In genomic region chr4:87042221-87042620, GRCh38 we compare ENCODE assay signal across 23 cellular contexts.
DNase-seq lines count a peak whose midpoint lies in the region; ATAC-seq and TF ChIP-seq lines count a peak whose summit lies in the region.
"Had no signal": no experiment of that assay in that cellular context is flagged by ENCODE, and none has a peak within 500 bp of the region (broad histone marks: within the 10 kb centered on the region; RNA-seq: fewer than 3 reads in every experiment).

No MANE protein-coding gene starts in this region.

- no peak overlapping the region for H2BK120ac ChIP-seq in mesenchymal stem cell (ENCODE audit: low read depth, low read length)

- peaks cover 19% of the 10 kb centered on the region for H3K79me1 ChIP-seq in mesenchymal stem cell (replicated peaks; ENCODE audit: low read length, poor library complexity, severe bottlenecking)

- peaks cover 0 to 7% of the 10 kb centered on the region in 2 donors for H3K36me3 Mint-ChIP-seq in stimulated activated naive B cell treated with anti-CD40 and anti-IgM and Interleukin-4, amounts not matched to agents 10 μg/mL and 1 μg/mL and 100 μg/mL, for 72 hours
- H3K36me3 Mint-ChIP-seq: CD4-positive, CD25-positive, alpha-beta regulatory T cell had no signal

- DNase-seq in heart left ventricle (no peak), Right ventricle myocardium inferior (ENCODE audit: missing footprints) (no peak), mesenchymal stem cell (no peak), thoracic aorta (ENCODE audit: low spot score) (no peak)
- no peak for DNase-seq in stimulated activated naive B cell treated with anti-CD40 and anti-IgM and Interleukin-4, amounts not matched to agents 10 μg/mL and 1 μg/mL and 100 μg/mL, for 72 hours
- DNase-seq: ACHN; activated CD4-positive, alpha-beta T cell treated with anti-CD3 and anti-CD28 coated beads for 48 hours; activated T-cell treated with anti-CD3 and anti-CD28 coated beads for 4 hours; CD4-positive, CD25-positive, alpha-beta regulatory T cell; glutamatergic neuron; MM.1S; NCI-H146; NCI-H748 treated with DMSO at 0.1 percent for 48 hours; stimulated activated CD4-positive, alpha-beta T cell treated with anti-CD3 and anti-CD28 coated beads, Interleukin-15, amount 100 ng/mL, for 24 hours; upper lobe of left lung had no signal

- H3K18ac ChIP-seq in mesenchymal stem cell (ENCODE audit: low read depth in 1 of 2, low read length in 2 of 2) = no peak overlapping the region

- H3K4me1 ChIP-seq in heart left ventricle (peaks cover 42 to 98% (median 82%) of the 10 kb centered on the region in 12 donors), mesenchymal stem cell (ENCODE audit: control insufficient read depth, insufficient read depth, low read depth, low read length) (peaks cover 26% of the 10 kb centered on the region), thoracic aorta (ENCODE audit: control insufficient read depth in 1 of 2, low read depth in 2 of 2) (peaks cover 47 to 83% of the 10 kb centered on the region in 2 donors)

- H3K4ac ChIP-seq in mesenchymal stem cell (ENCODE audit: low read depth in 1 of 2, low read length in 2 of 2) = no peak overlapping the region

- no peak overlapping the region for H2BK5ac ChIP-seq in mesenchymal stem cell (ENCODE audit: low read depth, low read length, poor library complexity, severe bottlenecking)

- H3K4me1 Mint-ChIP-seq in stimulated activated naive B cell treated with anti-CD40 and anti-IgM and Interleukin-4, amounts not matched to agents 10 μg/mL and 1 μg/mL and 100 μg/mL, for 72 hours = peaks cover 22 to 29% of the 10 kb centered on the region in 2 donors

- ATAC-seq in heart left ventricle (no peak), Right ventricle myocardium inferior (no peak), thoracic aorta (ENCODE audit: insufficient number of reproducible peaks, low FRiP score, low read depth) (no peak), HG03175 (IDR thresholded peaks at IDR 0.05; ENCODE audit: unreplicated experiment) (no peak), GM18498 (IDR thresholded peaks at IDR 0.05; ENCODE audit: unreplicated experiment) (no peak)
- ATAC-seq in stimulated activated naive B cell treated with anti-CD40 and anti-IgM and Interleukin-4, amounts not matched to agents 10 μg/mL and 1 μg/mL and 100 μg/mL, for 72 hours (replicated peaks) = no peak
- ATAC-seq: activated naive CD4-positive, alpha-beta T cell treated with anti-CD3 and anti-CD28 coated beads, Interleukin-2, amount 50 U/mL, for 72 hours; esophagus mucosa; Panc1; SK-N-SH treated with all-trans-retinoic acid at 6 μM for 48 hours; stimulated activated effector memory CD8-positive, alpha-beta T cell treated with anti-CD3 and anti-CD28 coated beads, Interleukin-12 subunit alpha, Interleukin-12 subunit beta, amount 100 ng/mL, for 72 hours had no signal

- H3K4me2 ChIP-seq in mesenchymal stem cell (ENCODE audit: low read length, poor library complexity, severe bottlenecking) = no peak overlapping the region

- H3K23ac ChIP-seq in mesenchymal stem cell (ENCODE audit: low read length in 2 of 2) = no peak overlapping the region

- intact Hi-C loops in heart left ventricle (cut with DNase I) (loop anchor here in 1 of 10 donors (5.0 kb wide), 1 partner anchor 35 kb away; no protein-coding TSS in a partner anchor), Right ventricle myocardium inferior (cut with DNase I) (no loop called here)

- H3K27ac ChIP-seq in heart left ventricle (peak overlapping the region in 10 of 12 donors; percentile 16 to 89 (median 64)), VCaP (peak overlapping the region; percentile 48), mesenchymal stem cell (ENCODE audit: low read length, poor library complexity, severe bottlenecking) (no peak overlapping the region), thoracic aorta (peak overlapping the region; percentile 26 to 73)

- H3K27me3 Mint-ChIP-seq in stimulated activated naive B cell treated with anti-CD40 and anti-IgM and Interleukin-4, amounts not matched to agents 10 μg/mL and 1 μg/mL and 100 μg/mL, for 72 hours = no peaks in the 10 kb centered on the region
- H3K27me3 Mint-ChIP-seq: CD4-positive, CD25-positive, alpha-beta regulatory T cell had no signal

- H3K27me3 ChIP-seq in heart left ventricle = no peaks in the 10 kb centered on the region
- H3K27me3 ChIP-seq in mesenchymal stem cell (ENCODE audit: control insufficient read depth in 1 of 2, insufficient read depth in 1 of 2, low read length in 2 of 2) = no peaks in the 10 kb centered on the region
- H3K27me3 ChIP-seq in thoracic aorta (replicated peaks; ENCODE audit: insufficient read depth) = no peaks in the 10 kb centered on the region
- H3K27me3 ChIP-seq: upper lobe of left lung had no signal

- no peak overlapping the region for H3K9ac ChIP-seq in mesenchymal stem cell (ENCODE audit: low read length)

- no peak overlapping the region for H2BK12ac ChIP-seq in mesenchymal stem cell (ENCODE audit: low read length in 2 of 2)

- 50 to 71% (median 57%) methylated on average over 1 of the region's 1 CpG for WGBS in heart left ventricle, 4 donors
- WGBS in mesenchymal stem cell = 100% methylated on average over 1 of the region's 1 CpG

- no peak overlapping the region for H4K8ac ChIP-seq in mesenchymal stem cell (ENCODE audit: low read length)

- no peak for TF ChIP-seq POLR2A in heart left ventricle (IDR thresholded peaks at IDR 0.05)

- H3K36me3 ChIP-seq in heart left ventricle (peaks cover 0 to 9% (median 7%) of the 10 kb centered on the region in 9 donors), mesenchymal stem cell (ENCODE audit: control insufficient read depth in 1 of 2, insufficient read depth in 2 of 2, low read depth in 1 of 2, low read length in 2 of 2) (peaks cover 6 to 8% of the 10 kb centered on the region in 2 experiments), thoracic aorta (peaks cover 5% of the 10 kb centered on the region)

- H3K4me3 Mint-ChIP-seq in stimulated activated naive B cell treated with anti-CD40 and anti-IgM and Interleukin-4, amounts not matched to agents 10 μg/mL and 1 μg/mL and 100 μg/mL, for 72 hours = no peak overlapping the region
- H3K4me3 Mint-ChIP-seq: stimulated activated effector memory CD8-positive, alpha-beta T cell treated with anti-CD3 and anti-CD28 coated beads, Interleukin-12 subunit alpha, Interleukin-12 subunit beta, amount 100 ng/mL, for 72 hours had no signal

- no peak overlapping the region for H2AFZ ChIP-seq in mesenchymal stem cell (ENCODE audit: low read depth, low read length)

- no peaks in the 10 kb centered on the region for H3K9me3 ChIP-seq in heart left ventricle
- no peaks in the 10 kb centered on the region for H3K9me3 ChIP-seq in mesenchymal stem cell (ENCODE audit: control insufficient read depth, low read length)
- H3K9me3 ChIP-seq in thoracic aorta = no peaks in the 10 kb centered on the region
- H3K9me3 ChIP-seq: upper lobe of left lung had no signal

- H4K91ac ChIP-seq in mesenchymal stem cell (ENCODE audit: low read length) = no peak overlapping the region

- H2AK5ac ChIP-seq in mesenchymal stem cell (ENCODE audit: low read length, severe bottlenecking) = peak overlapping the region; percentile 84

- H3K27ac Mint-ChIP-seq in stimulated activated naive B cell treated with anti-CD40 and anti-IgM and Interleukin-4, amounts not matched to agents 10 μg/mL and 1 μg/mL and 100 μg/mL, for 72 hours = no peak overlapping the region
- H3K27ac Mint-ChIP-seq: activated naive CD4-positive, alpha-beta T cell treated with anti-CD3 and anti-CD28 coated beads, Interleukin-2, amount 50 U/mL, for 72 hours; stimulated activated effector memory CD8-positive, alpha-beta T cell treated with anti-CD3 and anti-CD28 coated beads, Interleukin-12 subunit alpha, Interleukin-12 subunit beta, amount 100 ng/mL, for 72 hours had no signal

- no peak overlapping the region for H3K4me3 ChIP-seq in heart left ventricle
- H3K4me3 ChIP-seq in mesenchymal stem cell (ENCODE audit: insufficient read depth in 1 of 2, low read depth in 1 of 2, low read length in 2 of 2) = no peak overlapping the region
- H3K4me3 ChIP-seq in thoracic aorta = no peak overlapping the region
- H3K4me3 ChIP-seq: upper lobe of left lung had no signal

- no peak overlapping the region for H2BK15ac ChIP-seq in mesenchymal stem cell (ENCODE audit: low read depth, poor library complexity, severe bottlenecking)

- H3K9me3 Mint-ChIP-seq in stimulated activated naive B cell treated with anti-CD40 and anti-IgM and Interleukin-4, amounts not matched to agents 10 μg/mL and 1 μg/mL and 100 μg/mL, for 72 hours = no peaks in the 10 kb centered on the region
- H3K9me3 Mint-ChIP-seq: activated naive CD4-positive, alpha-beta T cell treated with anti-CD3 and anti-CD28 coated beads, Interleukin-2, amount 50 U/mL, for 72 hours; CD4-positive, CD25-positive, alpha-beta regulatory T cell; stimulated activated effector memory CD8-positive, alpha-beta T cell treated with anti-CD3 and anti-CD28 coated beads, Interleukin-12 subunit alpha, Interleukin-12 subunit beta, amount 100 ng/mL, for 72 hours had no signal

- TF ChIP-seq CTCF in heart left ventricle (IDR thresholded peaks at IDR 0.05) = no peak
- TF ChIP-seq CTCF in VCaP (conservative IDR thresholded peaks at IDR 0.05) = no peak
- no peak for TF ChIP-seq CTCF in thoracic aorta (IDR thresholded peaks at IDR 0.05)

- H3K14ac ChIP-seq in mesenchymal stem cell (ENCODE audit: low read length in 2 of 2) = no peak overlapping the region
